ENCODE assay signal across 1 cellular context in the genomic region with DNA sequence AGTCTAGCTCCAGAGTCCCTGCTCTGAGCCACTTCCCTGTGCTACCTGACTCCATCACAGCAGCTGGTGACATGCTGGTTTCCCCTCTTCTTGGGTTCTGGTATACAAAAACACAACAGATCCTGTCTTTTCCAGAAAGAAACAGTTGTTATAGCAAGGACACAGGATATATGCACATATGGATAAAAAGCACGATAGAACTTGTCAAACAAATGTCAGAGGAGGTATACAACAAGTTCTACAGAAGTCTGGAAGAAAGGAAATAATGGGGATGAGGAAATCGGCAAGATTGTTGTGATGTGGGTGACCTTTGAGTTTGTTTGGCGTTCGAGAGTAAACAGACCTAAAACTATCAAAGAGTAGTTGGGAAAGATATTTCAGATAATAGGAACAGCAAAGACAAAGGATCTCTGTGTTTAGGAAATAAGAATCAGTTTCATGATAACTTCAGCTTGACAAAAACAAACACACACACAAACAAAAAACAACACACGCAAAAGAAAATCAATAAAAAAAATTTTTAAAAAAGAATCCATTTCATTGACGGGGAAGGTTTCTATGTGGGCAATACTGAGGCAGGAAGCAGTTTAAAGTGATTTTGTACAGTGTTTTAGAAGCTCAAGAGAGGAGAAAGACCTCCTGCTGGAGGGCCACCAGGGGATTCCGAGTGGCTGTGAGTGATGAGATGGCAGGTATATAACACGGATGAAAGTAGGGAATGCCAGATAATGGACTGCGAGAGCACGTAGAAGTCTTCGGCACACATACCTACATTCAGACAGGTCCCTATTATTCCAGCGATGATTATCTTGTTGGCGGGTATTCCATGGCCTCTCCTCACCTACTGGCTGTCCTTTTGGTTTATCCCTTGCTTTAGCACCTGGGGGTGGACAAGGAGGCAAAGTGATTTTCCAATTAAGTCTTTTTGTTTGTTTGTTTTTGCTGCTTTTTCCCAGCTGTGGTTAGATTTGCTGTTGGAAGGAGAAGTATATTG.
TF ChIP-seq lines count a peak whose summit lies in the region.

No MANE protein-coding gene starts in this region.

TF ChIP-seq in HepG2, 621 proteins besides CTCF, POLR2A, EP300 and RAD21 (continued from another document and continues in another):
- TF ChIP-seq, protein P1, sequence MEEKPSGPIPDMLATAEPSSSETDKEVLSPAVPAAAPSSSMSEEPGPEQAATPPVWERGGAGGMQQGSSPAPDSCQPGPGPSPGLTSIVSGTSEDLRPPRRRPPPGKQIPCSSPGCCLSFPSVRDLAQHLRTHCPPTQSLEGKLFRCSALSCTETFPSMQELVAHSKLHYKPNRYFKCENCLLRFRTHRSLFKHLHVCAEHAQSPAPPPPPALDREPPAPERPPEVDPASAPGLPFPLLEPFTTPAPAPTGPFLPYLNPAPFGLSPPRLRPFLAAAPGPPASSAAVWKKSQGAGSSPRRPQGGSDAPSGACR (CRISPR knock-in tag; IDR thresholded peaks at IDR 0.05) = 0 out of 2 replicates have a peak, but pooled peaks have one; percentile 23
- TF ChIP-seq, protein P2, sequence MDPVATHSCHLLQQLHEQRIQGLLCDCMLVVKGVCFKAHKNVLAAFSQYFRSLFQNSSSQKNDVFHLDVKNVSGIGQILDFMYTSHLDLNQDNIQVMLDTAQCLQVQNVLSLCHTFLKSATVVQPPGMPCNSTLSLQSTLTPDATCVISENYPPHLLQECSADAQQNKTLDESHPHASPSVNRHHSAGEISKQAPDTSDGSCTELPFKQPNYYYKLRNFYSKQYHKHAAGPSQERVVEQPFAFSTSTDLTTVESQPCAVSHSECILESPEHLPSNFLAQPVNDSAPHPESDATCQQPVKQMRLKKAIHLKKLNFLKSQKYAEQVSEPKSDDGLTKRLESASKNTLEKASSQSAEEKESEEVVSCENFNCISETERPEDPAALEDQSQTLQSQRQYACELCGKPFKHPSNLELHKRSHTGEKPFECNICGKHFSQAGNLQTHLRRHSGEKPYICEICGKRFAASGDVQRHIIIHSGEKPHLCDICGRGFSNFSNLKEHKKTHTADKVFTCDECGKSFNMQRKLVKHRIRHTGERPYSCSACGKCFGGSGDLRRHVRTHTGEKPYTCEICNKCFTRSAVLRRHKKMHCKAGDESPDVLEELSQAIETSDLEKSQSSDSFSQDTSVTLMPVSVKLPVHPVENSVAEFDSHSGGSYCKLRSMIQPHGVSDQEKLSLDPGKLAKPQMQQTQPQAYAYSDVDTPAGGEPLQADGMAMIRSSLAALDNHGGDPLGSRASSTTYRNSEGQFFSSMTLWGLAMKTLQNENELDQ (CRISPR knock-in tag; IDR thresholded peaks at IDR 0.05; ENCODE audit: borderline replicate concordance) = no peak
- TF ChIP-seq MAFF (IDR thresholded peaks at IDR 0.05; ENCODE audit: low read depth, low read length) = no peak
- peak; percentile 93 for TF ChIP-seq MEIS1 (CRISPR knock-in tag; IDR thresholded peaks at IDR 0.05; ENCODE audit: borderline replicate concordance)
- no peak for TF ChIP-seq AHR (CRISPR knock-in tag; IDR thresholded peaks at IDR 0.05)
- no peak for TF ChIP-seq MIER2 (CRISPR knock-in tag; IDR thresholded peaks at IDR 0.05)
- no peak for TF ChIP-seq ZNF563 (CRISPR knock-in tag; IDR thresholded peaks at IDR 0.05)
- TF ChIP-seq ZNF678 (CRISPR knock-in tag; IDR thresholded peaks at IDR 0.05) = no peak
- TF ChIP-seq, protein P3, sequence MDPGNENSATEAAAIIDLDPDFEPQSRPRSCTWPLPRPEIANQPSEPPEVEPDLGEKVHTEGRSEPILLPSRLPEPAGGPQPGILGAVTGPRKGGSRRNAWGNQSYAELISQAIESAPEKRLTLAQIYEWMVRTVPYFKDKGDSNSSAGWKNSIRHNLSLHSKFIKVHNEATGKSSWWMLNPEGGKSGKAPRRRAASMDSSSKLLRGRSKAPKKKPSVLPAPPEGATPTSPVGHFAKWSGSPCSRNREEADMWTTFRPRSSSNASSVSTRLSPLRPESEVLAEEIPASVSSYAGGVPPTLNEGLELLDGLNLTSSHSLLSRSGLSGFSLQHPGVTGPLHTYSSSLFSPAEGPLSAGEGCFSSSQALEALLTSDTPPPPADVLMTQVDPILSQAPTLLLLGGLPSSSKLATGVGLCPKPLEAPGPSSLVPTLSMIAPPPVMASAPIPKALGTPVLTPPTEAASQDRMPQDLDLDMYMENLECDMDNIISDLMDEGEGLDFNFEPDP (CRISPR knock-in tag; conservative IDR thresholded peaks at IDR 0.05) = no peak
- no peak for TF ChIP-seq U2AF2 (IDR thresholded peaks at IDR 0.05; ENCODE audit: low read depth, low read length)
- TF ChIP-seq RBAK (CRISPR knock-in tag; IDR thresholded peaks at IDR 0.05) = no peak
- TF ChIP-seq, protein P4, sequence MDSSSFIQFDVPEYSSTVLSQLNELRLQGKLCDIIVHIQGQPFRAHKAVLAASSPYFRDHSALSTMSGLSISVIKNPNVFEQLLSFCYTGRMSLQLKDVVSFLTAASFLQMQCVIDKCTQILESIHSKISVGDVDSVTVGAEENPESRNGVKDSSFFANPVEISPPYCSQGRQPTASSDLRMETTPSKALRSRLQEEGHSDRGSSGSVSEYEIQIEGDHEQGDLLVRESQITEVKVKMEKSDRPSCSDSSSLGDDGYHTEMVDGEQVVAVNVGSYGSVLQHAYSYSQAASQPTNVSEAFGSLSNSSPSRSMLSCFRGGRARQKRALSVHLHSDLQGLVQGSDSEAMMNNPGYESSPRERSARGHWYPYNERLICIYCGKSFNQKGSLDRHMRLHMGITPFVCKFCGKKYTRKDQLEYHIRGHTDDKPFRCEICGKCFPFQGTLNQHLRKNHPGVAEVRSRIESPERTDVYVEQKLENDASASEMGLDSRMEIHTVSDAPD (CRISPR knock-in tag; IDR thresholded peaks at IDR 0.05) = peak; percentile 43; the same call in 1 of the 2 replicates
- TF ChIP-seq, protein P5, sequence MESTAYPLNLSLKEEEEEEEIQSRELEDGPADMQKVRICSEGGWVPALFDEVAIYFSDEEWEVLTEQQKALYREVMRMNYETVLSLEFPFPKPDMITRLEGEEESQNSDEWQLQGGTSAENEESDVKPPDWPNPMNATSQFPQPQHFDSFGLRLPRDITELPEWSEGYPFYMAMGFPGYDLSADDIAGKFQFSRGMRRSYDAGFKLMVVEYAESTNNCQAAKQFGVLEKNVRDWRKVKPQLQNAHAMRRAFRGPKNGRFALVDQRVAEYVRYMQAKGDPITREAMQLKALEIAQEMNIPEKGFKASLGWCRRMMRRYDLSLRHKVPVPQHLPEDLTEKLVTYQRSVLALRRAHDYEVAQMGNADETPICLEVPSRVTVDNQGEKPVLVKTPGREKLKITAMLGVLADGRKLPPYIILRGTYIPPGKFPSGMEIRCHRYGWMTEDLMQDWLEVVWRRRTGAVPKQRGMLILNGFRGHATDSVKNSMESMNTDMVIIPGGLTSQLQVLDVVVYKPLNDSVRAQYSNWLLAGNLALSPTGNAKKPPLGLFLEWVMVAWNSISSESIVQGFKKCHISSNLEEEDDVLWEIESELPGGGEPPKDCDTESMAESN (CRISPR knock-in tag; conservative IDR thresholded peaks at IDR 0.05) = peak; percentile 56; the same call in 1 of the 2 replicates
- no peak for TF ChIP-seq KMT2A (CRISPR knock-in tag; IDR thresholded peaks at IDR 0.05)
- no peak for TF ChIP-seq ZNF234 (CRISPR knock-in tag; conservative IDR thresholded peaks at IDR 0.05)
- TF ChIP-seq, protein P6, sequence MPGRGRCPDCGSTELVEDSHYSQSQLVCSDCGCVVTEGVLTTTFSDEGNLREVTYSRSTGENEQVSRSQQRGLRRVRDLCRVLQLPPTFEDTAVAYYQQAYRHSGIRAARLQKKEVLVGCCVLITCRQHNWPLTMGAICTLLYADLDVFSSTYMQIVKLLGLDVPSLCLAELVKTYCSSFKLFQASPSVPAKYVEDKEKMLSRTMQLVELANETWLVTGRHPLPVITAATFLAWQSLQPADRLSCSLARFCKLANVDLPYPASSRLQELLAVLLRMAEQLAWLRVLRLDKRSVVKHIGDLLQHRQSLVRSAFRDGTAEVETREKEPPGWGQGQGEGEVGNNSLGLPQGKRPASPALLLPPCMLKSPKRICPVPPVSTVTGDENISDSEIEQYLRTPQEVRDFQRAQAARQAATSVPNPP (CRISPR knock-in tag; IDR thresholded peaks at IDR 0.05) = no peak
- no peak for TF ChIP-seq AKAP8 (CRISPR knock-in tag; IDR thresholded peaks at IDR 0.05)
- TF ChIP-seq MLLT10 (CRISPR knock-in tag; IDR thresholded peaks at IDR 0.05) = no peak
- no peak for TF ChIP-seq NFYB (CRISPR knock-in tag; IDR thresholded peaks at IDR 0.05)
- no peak; the same call in 1 of the 2 replicates for TF ChIP-seq SAFB2 (CRISPR knock-in tag; IDR thresholded peaks at IDR 0.05; ENCODE audit: borderline replicate concordance, low read depth)
- TF ChIP-seq SP2 (CRISPR knock-in tag; IDR thresholded peaks at IDR 0.05) = no peak
- TF ChIP-seq, protein P7, sequence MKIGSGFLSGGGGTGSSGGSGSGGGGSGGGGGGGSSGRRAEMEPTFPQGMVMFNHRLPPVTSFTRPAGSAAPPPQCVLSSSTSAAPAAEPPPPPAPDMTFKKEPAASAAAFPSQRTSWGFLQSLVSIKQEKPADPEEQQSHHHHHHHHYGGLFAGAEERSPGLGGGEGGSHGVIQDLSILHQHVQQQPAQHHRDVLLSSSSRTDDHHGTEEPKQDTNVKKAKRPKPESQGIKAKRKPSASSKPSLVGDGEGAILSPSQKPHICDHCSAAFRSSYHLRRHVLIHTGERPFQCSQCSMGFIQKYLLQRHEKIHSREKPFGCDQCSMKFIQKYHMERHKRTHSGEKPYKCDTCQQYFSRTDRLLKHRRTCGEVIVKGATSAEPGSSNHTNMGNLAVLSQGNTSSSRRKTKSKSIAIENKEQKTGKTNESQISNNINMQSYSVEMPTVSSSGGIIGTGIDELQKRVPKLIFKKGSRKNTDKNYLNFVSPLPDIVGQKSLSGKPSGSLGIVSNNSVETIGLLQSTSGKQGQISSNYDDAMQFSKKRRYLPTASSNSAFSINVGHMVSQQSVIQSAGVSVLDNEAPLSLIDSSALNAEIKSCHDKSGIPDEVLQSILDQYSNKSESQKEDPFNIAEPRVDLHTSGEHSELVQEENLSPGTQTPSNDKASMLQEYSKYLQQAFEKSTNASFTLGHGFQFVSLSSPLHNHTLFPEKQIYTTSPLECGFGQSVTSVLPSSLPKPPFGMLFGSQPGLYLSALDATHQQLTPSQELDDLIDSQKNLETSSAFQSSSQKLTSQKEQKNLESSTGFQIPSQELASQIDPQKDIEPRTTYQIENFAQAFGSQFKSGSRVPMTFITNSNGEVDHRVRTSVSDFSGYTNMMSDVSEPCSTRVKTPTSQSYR (CRISPR knock-in tag; IDR thresholded peaks at IDR 0.05; ENCODE audit: borderline replicate concordance) = peak; percentile 55; the same call in 1 of the 2 replicates
- TF ChIP-seq, protein P8, sequence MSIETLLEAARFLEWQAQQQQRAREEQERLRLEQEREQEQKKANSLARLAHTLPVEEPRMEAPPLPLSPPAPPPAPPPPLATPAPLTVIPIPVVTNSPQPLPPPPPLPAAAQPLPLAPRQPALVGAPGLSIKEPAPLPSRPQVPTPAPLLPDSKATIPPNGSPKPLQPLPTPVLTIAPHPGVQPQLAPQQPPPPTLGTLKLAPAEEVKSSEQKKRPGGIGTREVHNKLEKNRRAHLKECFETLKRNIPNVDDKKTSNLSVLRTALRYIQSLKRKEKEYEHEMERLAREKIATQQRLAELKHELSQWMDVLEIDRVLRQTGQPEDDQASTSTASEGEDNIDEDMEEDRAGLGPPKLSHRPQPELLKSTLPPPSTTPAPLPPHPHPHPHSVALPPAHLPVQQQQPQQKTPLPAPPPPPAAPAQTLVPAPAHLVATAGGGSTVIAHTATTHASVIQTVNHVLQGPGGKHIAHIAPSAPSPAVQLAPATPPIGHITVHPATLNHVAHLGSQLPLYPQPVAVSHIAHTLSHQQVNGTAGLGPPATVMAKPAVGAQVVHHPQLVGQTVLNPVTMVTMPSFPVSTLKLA (IDR thresholded peaks at IDR 0.05) = no peak
- TF ChIP-seq, protein P9, sequence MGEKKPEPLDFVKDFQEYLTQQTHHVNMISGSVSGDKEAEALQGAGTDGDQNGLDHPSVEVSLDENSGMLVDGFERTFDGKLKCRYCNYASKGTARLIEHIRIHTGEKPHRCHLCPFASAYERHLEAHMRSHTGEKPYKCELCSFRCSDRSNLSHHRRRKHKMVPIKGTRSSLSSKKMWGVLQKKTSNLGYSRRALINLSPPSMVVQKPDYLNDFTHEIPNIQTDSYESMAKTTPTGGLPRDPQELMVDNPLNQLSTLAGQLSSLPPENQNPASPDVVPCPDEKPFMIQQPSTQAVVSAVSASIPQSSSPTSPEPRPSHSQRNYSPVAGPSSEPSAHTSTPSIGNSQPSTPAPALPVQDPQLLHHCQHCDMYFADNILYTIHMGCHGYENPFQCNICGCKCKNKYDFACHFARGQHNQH (CRISPR knock-in tag; IDR thresholded peaks at IDR 0.05) = peak; percentile 82
- TF ChIP-seq ZBTB38 (CRISPR knock-in tag; IDR thresholded peaks at IDR 0.05) = no peak
- TF ChIP-seq HHEX (CRISPR knock-in tag; IDR thresholded peaks at IDR 0.05) = peak; percentile 93
- no peak for TF ChIP-seq NFE2L2 (IDR thresholded peaks at IDR 0.05; ENCODE audit: low read length)
- TF ChIP-seq ISL2 (CRISPR knock-in tag; IDR thresholded peaks at IDR 0.05) = peak; percentile 99
- TF ChIP-seq KLF9 (CRISPR knock-in tag; IDR thresholded peaks at IDR 0.05; ENCODE audit: low read depth) = 0 out of 2 replicates have a peak, but pooled peaks have one; percentile 30
- TF ChIP-seq ZNF546 (CRISPR knock-in tag; conservative IDR thresholded peaks at IDR 0.05) = no peak
- TF ChIP-seq, protein P10, sequence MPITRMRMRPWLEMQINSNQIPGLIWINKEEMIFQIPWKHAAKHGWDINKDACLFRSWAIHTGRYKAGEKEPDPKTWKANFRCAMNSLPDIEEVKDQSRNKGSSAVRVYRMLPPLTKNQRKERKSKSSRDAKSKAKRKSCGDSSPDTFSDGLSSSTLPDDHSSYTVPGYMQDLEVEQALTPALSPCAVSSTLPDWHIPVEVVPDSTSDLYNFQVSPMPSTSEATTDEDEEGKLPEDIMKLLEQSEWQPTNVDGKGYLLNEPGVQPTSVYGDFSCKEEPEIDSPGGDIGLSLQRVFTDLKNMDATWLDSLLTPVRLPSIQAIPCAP (CRISPR knock-in tag; IDR thresholded peaks at IDR 0.05; ENCODE audit: low read depth) = no peak
- TF ChIP-seq, protein P11, sequence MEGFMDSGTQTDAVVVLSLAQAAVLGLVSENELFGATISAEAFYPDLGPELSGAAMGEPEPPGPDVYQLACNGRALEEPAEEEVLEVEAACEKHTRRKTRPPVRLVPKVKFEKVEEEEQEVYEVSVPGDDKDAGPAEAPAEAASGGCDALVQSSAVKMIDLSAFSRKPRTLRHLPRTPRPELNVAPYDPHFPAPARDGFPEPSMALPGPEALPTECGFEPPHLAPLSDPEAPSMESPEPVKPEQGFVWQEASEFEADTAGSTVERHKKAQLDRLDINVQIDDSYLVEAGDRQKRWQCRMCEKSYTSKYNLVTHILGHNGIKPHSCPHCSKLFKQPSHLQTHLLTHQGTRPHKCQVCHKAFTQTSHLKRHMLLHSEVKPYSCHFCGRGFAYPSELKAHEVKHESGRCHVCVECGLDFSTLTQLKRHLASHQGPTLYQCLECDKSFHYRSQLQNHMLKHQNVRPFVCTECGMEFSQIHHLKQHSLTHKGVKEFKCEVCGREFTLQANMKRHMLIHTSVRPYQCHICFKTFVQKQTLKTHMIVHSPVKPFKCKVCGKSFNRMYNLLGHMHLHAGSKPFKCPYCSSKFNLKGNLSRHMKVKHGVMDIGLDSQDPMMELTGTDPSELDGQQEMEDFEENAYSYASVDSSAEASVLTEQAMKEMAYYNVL (CRISPR knock-in tag; IDR thresholded peaks at IDR 0.05; ENCODE audit: borderline replicate concordance) = peak; percentile 99
- no peak for TF ChIP-seq RELA (CRISPR knock-in tag; IDR thresholded peaks at IDR 0.05)
- TF ChIP-seq, protein P12, sequence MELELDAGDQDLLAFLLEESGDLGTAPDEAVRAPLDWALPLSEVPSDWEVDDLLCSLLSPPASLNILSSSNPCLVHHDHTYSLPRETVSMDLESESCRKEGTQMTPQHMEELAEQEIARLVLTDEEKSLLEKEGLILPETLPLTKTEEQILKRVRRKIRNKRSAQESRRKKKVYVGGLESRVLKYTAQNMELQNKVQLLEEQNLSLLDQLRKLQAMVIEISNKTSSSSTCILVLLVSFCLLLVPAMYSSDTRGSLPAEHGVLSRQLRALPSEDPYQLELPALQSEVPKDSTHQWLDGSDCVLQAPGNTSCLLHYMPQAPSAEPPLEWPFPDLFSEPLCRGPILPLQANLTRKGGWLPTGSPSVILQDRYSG (CRISPR knock-in tag; IDR thresholded peaks at IDR 0.05) = no peak
- TF ChIP-seq ZNF782 (CRISPR knock-in tag; IDR thresholded peaks at IDR 0.05; ENCODE audit: borderline replicate concordance) = no peak
- no peak for TF ChIP-seq TSC22D2 (CRISPR knock-in tag; IDR thresholded peaks at IDR 0.05; ENCODE audit: borderline replicate concordance)
